ENCODE assay signal across 20 cellular contexts in genomic region chr18:56756971-56757370, GRCh38.
DNase-seq lines count a peak whose midpoint lies in the region; ATAC-seq lines count a peak whose summit lies in the region.
"Had no signal": no experiment of that assay in that cellular context is flagged by ENCODE, and none has a peak within 500 bp of the region (broad histone marks: within the 10 kb centered on the region; RNA-seq: fewer than 3 reads in every experiment).

No MANE protein-coding gene starts in this region.

- DNase-seq in MV-4-11 (lab: John Stamatoyannopoulos, UW) (peak; percentile 42), UCSD-AML1 (lab: John Stamatoyannopoulos, UW; ENCODE audit: unreplicated experiment) (peak; percentile 37), left kidney (ENCODE audit: low read depth, low spot score) (peak; percentile 17), NCI-H128 (lab: John Stamatoyannopoulos, UW; ENCODE audit: unreplicated experiment) (no peak), NCI-H748 (lab: John Stamatoyannopoulos, UW; ENCODE audit: unreplicated experiment) (no peak)
- no peak for DNase-seq in activated T-cell treated with anti-CD3 and anti-CD28 coated beads, Interleukin-2, amount 50 U/mL, for 1 hour
- DNase-seq: activated CD4-positive, alpha-beta T cell treated with anti-CD3 and anti-CD28 coated beads for 1 hour; activated naive CD4-positive, alpha-beta T cell; GF-D8; islet precursor cell; NCI-H1436; NCI-H748 treated with DMSO at 0.1 percent for 48 hours; occipital lobe; stimulated activated CD4-positive, alpha-beta T cell treated with anti-CD3 and anti-CD28 coated beads, Interleukin-4, amount 100 ng/mL, for 1 hour; stimulated activated CD8-positive, alpha-beta memory T cell treated with anti-CD3 and anti-CD28 coated beads, Interleukin-4, amount 100 ng/mL, for 48 hours; T-helper 1 cell had no signal

- H3K4me1 ChIP-seq in BLaER1: peaks cover 11% of the 10 kb centered on the region
- H3K4me1 ChIP-seq: suprapubic skin had no signal

- H3K9me3 ChIP-seq in BLaER1: no peaks in the 10 kb centered on the region
- H3K9me3 ChIP-seq: suprapubic skin had no signal

- H4K20me1 ChIP-seq in BLaER1: no peaks in the 10 kb centered on the region

- H3K27me3 ChIP-seq in BLaER1: no peaks in the 10 kb centered on the region
- H3K27me3 ChIP-seq: suprapubic skin had no signal

- H3K9ac ChIP-seq in BLaER1: no peak overlapping the region

- H3K4me3 ChIP-seq in BLaER1: no peak overlapping the region
- H3K4me3 ChIP-seq: suprapubic skin had no signal

- H3K36me3 ChIP-seq in BLaER1: no peaks in the 10 kb centered on the region

- ATAC-seq in GM18520 (IDR thresholded peaks at IDR 0.05; ENCODE audit: unreplicated experiment): no peak
- ATAC-seq: esophagus mucosa had no signal

- no peak overlapping the region for H3K27ac ChIP-seq in BLaER1
- H3K27ac ChIP-seq: suprapubic skin had no signal

- peak overlapping the region; percentile 62 for H3K4me2 ChIP-seq in BLaER1

Comparison
In these comparisons a context has a peak if more than half of its experiments do, and no peak if none do; other contexts are left out.
1. DNase-seq: peak in MV-4-11 (single experiment), UCSD-AML1 (single experiment) and left kidney (single experiment); none in NCI-H128 (single experiment), NCI-H748 (single experiment) and activated T-cell treated with anti-CD3 and anti-CD28 coated beads, Interleukin-2, amount 50 U/mL, for 1 hour (single experiment).